In genomic region chr9:116377179-116377790, GRCh38 we compare ENCODE assay signal across 1 cellular context.
TF ChIP-seq lines count a peak whose summit lies in the region.

No MANE protein-coding gene starts in this region.

TF ChIP-seq in WTC11, 78 proteins besides CTCF, POLR2A, EP300 and RAD21 (continued from another document):
- TF ChIP-seq, protein P1, sequence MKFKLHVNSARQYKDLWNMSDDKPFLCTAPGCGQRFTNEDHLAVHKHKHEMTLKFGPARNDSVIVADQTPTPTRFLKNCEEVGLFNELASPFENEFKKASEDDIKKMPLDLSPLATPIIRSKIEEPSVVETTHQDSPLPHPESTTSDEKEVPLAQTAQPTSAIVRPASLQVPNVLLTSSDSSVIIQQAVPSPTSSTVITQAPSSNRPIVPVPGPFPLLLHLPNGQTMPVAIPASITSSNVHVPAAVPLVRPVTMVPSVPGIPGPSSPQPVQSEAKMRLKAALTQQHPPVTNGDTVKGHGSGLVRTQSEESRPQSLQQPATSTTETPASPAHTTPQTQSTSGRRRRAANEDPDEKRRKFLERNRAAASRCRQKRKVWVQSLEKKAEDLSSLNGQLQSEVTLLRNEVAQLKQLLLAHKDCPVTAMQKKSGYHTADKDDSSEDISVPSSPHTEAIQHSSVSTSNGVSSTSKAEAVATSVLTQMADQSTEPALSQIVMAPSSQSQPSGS (CRISPR knock-in tag; IDR thresholded peaks at IDR 0.05; ENCODE audit: borderline replicate concordance, low read depth), result no peak
- TF ChIP-seq TEAD1 (CRISPR knock-in tag; IDR thresholded peaks at IDR 0.05), result no peak
- no peak for TF ChIP-seq ZNF121 (CRISPR knock-in tag; IDR thresholded peaks at IDR 0.05)
